Comparison of ENCODE assay signal across 24 cellular contexts in the genomic region with DNA sequence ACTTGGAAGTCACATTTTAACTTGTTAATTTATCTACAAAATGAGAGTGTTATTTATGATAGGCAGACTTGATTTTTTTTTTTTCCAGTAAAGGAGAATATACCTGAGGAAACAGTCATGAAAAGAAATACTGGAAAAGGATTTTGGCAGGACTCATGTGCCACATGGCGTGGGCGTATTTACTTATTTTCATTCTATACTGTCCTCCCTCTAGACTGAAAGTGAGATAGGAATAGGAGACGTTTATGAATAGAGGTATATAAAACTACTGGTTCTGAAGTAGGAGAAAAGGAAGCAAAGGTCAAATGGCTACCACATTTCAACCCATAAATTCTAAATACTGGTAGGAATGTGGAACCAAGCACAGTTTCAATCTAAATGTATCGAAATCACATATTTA.
DNase-seq lines count a peak whose midpoint lies in the region; ATAC-seq and TF ChIP-seq lines count a peak whose summit lies in the region.
"Had no signal": no experiment of that assay in that cellular context is flagged by ENCODE, and none has a peak within 500 bp of the region (broad histone marks: within the 10 kb centered on the region; RNA-seq: fewer than 3 reads in every experiment).

No MANE protein-coding gene starts in this region.

- H3K27me3 ChIP-seq in Karpas-422 (ENCODE audit: low read length) (no peaks in the 10 kb centered on the region), upper lobe of right lung (no peaks in the 10 kb centered on the region)
- H3K27me3 ChIP-seq: BLaER1, SJCRH30 had no signal

- no peak for TF ChIP-seq CTCF in GM13977 (IDR thresholded peaks at IDR 0.05; ENCODE audit: extremely low read depth, insufficient read depth, missing control alignments)
- TF ChIP-seq CTCF in HEK293 (tag by site-specific recombination; IDR thresholded peaks at IDR 0.05), result no peak
- no peak for TF ChIP-seq CTCF in upper lobe of right lung (IDR thresholded peaks at IDR 0.05)

- H3K36me3 Mint-ChIP-seq in activated T-cell treated with anti-CD3 and anti-CD28 coated beads, Interleukin-2, amount 50 U/mL, for 72 hours (ENCODE audit: insufficient read depth in 2 of 2), result peaks cover 0 to 2% of the 10 kb centered on the region in 2 donors
- peaks cover 2% of the 10 kb centered on the region for H3K36me3 Mint-ChIP-seq in activated T-helper 2 cell treated with anti-CD3 and anti-CD28 coated beads, Interferon-gamma antibody, Interleukin-2, Interleukin-4, amounts not matched to agents 10 μg/mL and 5 μg/mL and 100 μg/mL, durations not matched to agents 14 hours and 24 hours and 36 hours (ENCODE audit: low read depth)
- H3K36me3 Mint-ChIP-seq in T-helper 17 cell (ENCODE audit: low read depth), result no peaks in the 10 kb centered on the region

- DNase-seq in GM13977 (ENCODE audit: low spot score), result peak; percentile 8
- DNase-seq in Karpas-422, result no peak
- DNase-seq in left kidney (ENCODE audit: low read depth, low spot score), result peak; percentile 1
- DNase-seq in upper lobe of right lung, result no peak
- DNase-seq in activated T-cell treated with anti-CD3 and anti-CD28 coated beads, Interleukin-2, amount 50 U/mL, for 72 hours, result no peak
- DNase-seq in activated T-helper 2 cell treated with anti-CD3 and anti-CD28 coated beads, Interferon-gamma antibody, Interleukin-2, Interleukin-4, amounts not matched to agents 10 μg/mL and 5 μg/mL and 100 μg/mL, durations not matched to agents 14 hours and 24 hours and 36 hours (ENCODE audit: low spot score), result no peak
- no peak for DNase-seq in T-helper 17 cell
- DNase-seq: CD4-positive, CD25-positive, alpha-beta regulatory T cell; COR-L47; Kasumi-1; NCI-H1105; NCI-H1436 treated with DMSO at 0.1 percent for 48 hours; NCI-H187 treated with DMSO at 0.1 percent for 48 hours; NCI-H2171 treated with DMSO at 0.1 percent for 48 hours; NCI-H345; NCI-H510A treated with DMSO at 0.1 percent for 48 hours; NCI-H748 treated with DMSO at 0.1 percent for 48 hours; NK-92 treated with Interleukin-12 subunit alpha and Interleukin-12 subunit beta, amount 100 ng/mL, for 24 hours; OCI-M1; SJCRH30 had no signal

- H3K27ac Mint-ChIP-seq in activated T-cell treated with anti-CD3 and anti-CD28 coated beads, Interleukin-2, amount 50 U/mL, for 72 hours, result no peak overlapping the region
- H3K27ac Mint-ChIP-seq in activated T-helper 2 cell treated with anti-CD3 and anti-CD28 coated beads, Interferon-gamma antibody, Interleukin-2, Interleukin-4, amounts not matched to agents 10 μg/mL and 5 μg/mL and 100 μg/mL, durations not matched to agents 14 hours and 24 hours and 36 hours, result no peak overlapping the region
- H3K27ac Mint-ChIP-seq in T-helper 17 cell, result no peak overlapping the region
- H3K27ac Mint-ChIP-seq: CD4-positive, CD25-positive, alpha-beta regulatory T cell had no signal

- no peaks in the 10 kb centered on the region for H3K27me3 Mint-ChIP-seq in activated T-cell treated with anti-CD3 and anti-CD28 coated beads, Interleukin-2, amount 50 U/mL, for 72 hours (ENCODE audit: low read depth)
- no peaks in the 10 kb centered on the region for H3K27me3 Mint-ChIP-seq in activated T-helper 2 cell treated with anti-CD3 and anti-CD28 coated beads, Interferon-gamma antibody, Interleukin-2, Interleukin-4, amounts not matched to agents 10 μg/mL and 5 μg/mL and 100 μg/mL, durations not matched to agents 14 hours and 24 hours and 36 hours (ENCODE audit: low read depth)
- no peaks in the 10 kb centered on the region for H3K27me3 Mint-ChIP-seq in T-helper 17 cell
- H3K27me3 Mint-ChIP-seq: CD4-positive, CD25-positive, alpha-beta regulatory T cell had no signal

- CTCF ChIA-PET in HEK293 (lab: Yijun Ruan, JAX), result interaction anchor here (0.6 kb wide), 1 partner anchor 493 kb away, joined by 3 read pairs; no protein-coding TSS in a partner anchor

- H3K4me1 ChIP-seq in HEK293 (ENCODE audit: control insufficient read depth, insufficient read depth, low read length), result no peaks in the 10 kb centered on the region
- peaks cover 20% of the 10 kb centered on the region for H3K4me1 ChIP-seq in Karpas-422 (ENCODE audit: low read length)
- H3K4me1 ChIP-seq in upper lobe of right lung, result no peaks in the 10 kb centered on the region
- H3K4me1 ChIP-seq: BLaER1, SJCRH30 had no signal

- no peaks in the 10 kb centered on the region for H3K9me3 Mint-ChIP-seq in activated T-cell treated with anti-CD3 and anti-CD28 coated beads, Interleukin-2, amount 50 U/mL, for 72 hours
- H3K9me3 Mint-ChIP-seq in activated T-helper 2 cell treated with anti-CD3 and anti-CD28 coated beads, Interferon-gamma antibody, Interleukin-2, Interleukin-4, amounts not matched to agents 10 μg/mL and 5 μg/mL and 100 μg/mL, durations not matched to agents 14 hours and 24 hours and 36 hours, result no peaks in the 10 kb centered on the region

- H3K4me1 Mint-ChIP-seq in activated T-cell treated with anti-CD3 and anti-CD28 coated beads, Interleukin-2, amount 50 U/mL, for 72 hours (ENCODE audit: low read depth), result no peaks in the 10 kb centered on the region
- H3K4me1 Mint-ChIP-seq in activated T-helper 2 cell treated with anti-CD3 and anti-CD28 coated beads, Interferon-gamma antibody, Interleukin-2, Interleukin-4, amounts not matched to agents 10 μg/mL and 5 μg/mL and 100 μg/mL, durations not matched to agents 14 hours and 24 hours and 36 hours (ENCODE audit: low read depth), result no peaks in the 10 kb centered on the region
- H3K4me1 Mint-ChIP-seq in T-helper 17 cell, result no peaks in the 10 kb centered on the region
- H3K4me1 Mint-ChIP-seq: CD4-positive, CD25-positive, alpha-beta regulatory T cell had no signal

- H3K9me2 ChIP-seq in Karpas-422 (replicated peaks; ENCODE audit: insufficient read depth, low read length), result no peaks in the 10 kb centered on the region

- ATAC-seq in upper lobe of right lung, result no peak
- no peak for ATAC-seq in activated T-cell treated with anti-CD3 and anti-CD28 coated beads, Interleukin-2, amount 50 U/mL, for 72 hours (replicated peaks in 1 of 2)
- ATAC-seq in T-helper 17 cell, result no peak
- ATAC-seq: HCT116, SK-N-SH treated with all-trans-retinoic acid at 6 μM for 48 hours had no signal

- H3K4me3 Mint-ChIP-seq in activated T-cell treated with anti-CD3 and anti-CD28 coated beads, Interleukin-2, amount 50 U/mL, for 72 hours, result no peak overlapping the region
- no peak overlapping the region for H3K4me3 Mint-ChIP-seq in activated T-helper 2 cell treated with anti-CD3 and anti-CD28 coated beads, Interferon-gamma antibody, Interleukin-2, Interleukin-4, amounts not matched to agents 10 μg/mL and 5 μg/mL and 100 μg/mL, durations not matched to agents 14 hours and 24 hours and 36 hours (ENCODE audit: low read depth)
- no peak overlapping the region for H3K4me3 Mint-ChIP-seq in T-helper 17 cell
- H3K4me3 Mint-ChIP-seq: CD4-positive, CD25-positive, alpha-beta regulatory T cell had no signal

- intact Hi-C loops in upper lobe of right lung (cut with DNase I), result no loop called here
- intact Hi-C loops in activated T-helper 2 cell treated with anti-CD3 and anti-CD28 coated beads, Interferon-gamma antibody, Interleukin-2, Interleukin-4, amounts not matched to agents 10 μg/mL and 5 μg/mL and 100 μg/mL, durations not matched to agents 14 hours and 24 hours and 36 hours (cut with micrococcal nuclease), result no loop called here

- no peak overlapping the region for H3K27ac ChIP-seq in HEK293 (ENCODE audit: extremely low read depth, low read depth, low read length)
- H3K27ac ChIP-seq in Karpas-422 (ENCODE audit: low read length), result peak overlapping the region; percentile 13
- no peak overlapping the region for H3K27ac ChIP-seq in upper lobe of right lung
- H3K27ac ChIP-seq: BLaER1, SJCRH30 had no signal

- POLR2A ChIA-PET in HEK293 (lab: Yijun Ruan, JAX), result no interaction called here

- H3K36me3 ChIP-seq in HEK293 (ENCODE audit: control insufficient read depth in 2 of 2, insufficient read depth in 1 of 2, low read length in 2 of 2), result peaks cover 0 to 3% of the 10 kb centered on the region in 2 experiments; a peak in 1 of 3 replicates
- H3K36me3 ChIP-seq in Karpas-422 (ENCODE audit: insufficient read depth, low read length), result peaks cover 9% of the 10 kb centered on the region; the same call in 1 of the 2 replicates
- H3K36me3 ChIP-seq in upper lobe of right lung, result peaks cover under 1% of the 10 kb centered on the region
- H3K36me3 ChIP-seq: SJCRH30 had no signal

- in situ Hi-C loops in GM13977 (cut with MboI; ENCODE audit: low pct_unique_long_range_greater_than_20kb, low sequenced_read_pairs, unreplicated experiment), result no loop called here

- H3K4me2 ChIP-seq in Karpas-422 (ENCODE audit: low read depth, low read length, poor library complexity, severe bottlenecking), result peak overlapping the region; percentile 7
- H3K4me2 ChIP-seq: BLaER1 had no signal

- H3K79me2 ChIP-seq in Karpas-422 (ENCODE audit: low read length), result peaks cover 9% of the 10 kb centered on the region; the same call in 1 of the 2 replicates

- H3K9ac ChIP-seq in Karpas-422 (ENCODE audit: low read length), result no peak overlapping the region
- H3K9ac ChIP-seq: BLaER1 had no signal

- no peak overlapping the region for H2AFZ ChIP-seq in Karpas-422 (ENCODE audit: low read length)

- H3K4me3 ChIP-seq in HEK293 (ENCODE audit: low read depth, low read length) (no peak overlapping the region), Karpas-422 (ENCODE audit: low read length) (no peak overlapping the region), upper lobe of right lung (no peak overlapping the region)
- H3K4me3 ChIP-seq: BLaER1, SJCRH30 had no signal

- H4K20me1 ChIP-seq in Karpas-422 (ENCODE audit: insufficient read depth, low read depth, low read length), result no peaks in the 10 kb centered on the region
- H4K20me1 ChIP-seq: BLaER1 had no signal

- H3K9me3 ChIP-seq in HEK293 (ENCODE audit: control insufficient read depth, insufficient read depth, low read depth, low read length) (no peaks in the 10 kb centered on the region), Karpas-422 (ENCODE audit: low read length) (no peaks in the 10 kb centered on the region), upper lobe of right lung (no peaks in the 10 kb centered on the region), T-helper 17 cell (ENCODE audit: control insufficient read depth, low read length, poor library complexity, severe bottlenecking) (no peaks in the 10 kb centered on the region)
- H3K9me3 ChIP-seq: BLaER1, SJCRH30 had no signal

TF ChIP-seq in HEK293, 187 proteins besides CTCF, POLR2A, EP300 and RAD21:
- TF ChIP-seq ZNF169 (tag by site-specific recombination; IDR thresholded peaks at IDR 0.05) (no peak), EGR2 (tag by site-specific recombination; IDR thresholded peaks at IDR 0.05; ENCODE audit: low read depth) (0 out of 2 replicates have a peak, but pooled peaks have one; percentile 17)

Comparison
In these comparisons a context has a peak if more than half of its experiments do, and no peak if none do; other contexts are left out.
1. DNase-seq: peak in GM13977 (single experiment) and left kidney (single experiment); none in Karpas-422 (single experiment), upper lobe of right lung (single experiment), activated T-cell treated with anti-CD3 and anti-CD28 coated beads, Interleukin-2, amount 50 U/mL, for 72 hours (0 of 2), activated T-helper 2 cell treated with anti-CD3 and anti-CD28 coated beads, Interferon-gamma antibody, Interleukin-2, Interleukin-4, amounts not matched to agents 10 μg/mL and 5 μg/mL and 100 μg/mL, durations not matched to agents 14 hours and 24 hours and 36 hours (single experiment) and T-helper 17 cell (0 of 3).